8 cellular contexts compared by ENCODE assay signal in the genomic region with DNA sequence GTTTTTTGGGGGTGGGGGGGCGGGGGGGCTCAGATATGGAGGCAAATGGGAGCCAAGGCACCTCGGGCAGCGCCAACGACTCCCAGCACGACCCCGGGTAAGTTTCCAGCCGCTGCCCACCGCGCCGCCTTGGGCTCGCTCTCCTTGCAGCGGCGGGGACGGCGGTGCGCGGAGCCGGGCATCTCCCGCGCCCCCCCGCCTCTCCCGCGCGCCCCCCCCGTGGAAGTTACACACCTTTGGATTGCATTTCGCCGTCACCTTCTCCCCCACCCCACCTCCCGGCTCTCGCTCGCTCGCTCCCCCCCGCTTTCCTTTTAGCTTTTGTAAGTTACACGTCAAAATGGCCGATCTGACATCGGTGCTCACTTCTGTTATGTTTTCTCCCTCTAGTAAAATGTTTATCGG. TPM values are rescaled to one million over a fixed set of nuclear protein-coding genes. Genes with fewer than 3 reads are reported as not detected.
A peak's percentile ranks its signal among the peaks of the same experiment; 100 is the strongest.
DNase-seq lines count a peak whose midpoint lies in the region; ATAC-seq and TF ChIP-seq lines count a peak whose summit lies in the region.

No MANE protein-coding gene starts in this region.

- H3K36me3 Mint-ChIP-seq in activated CD8-positive, alpha-beta memory T cell treated with anti-CD3 and anti-CD28 coated beads, Interleukin-2, amount 10 ng/mL, durations not matched to agents 7 days and 5 days = peaks cover 26% of the 10 kb centered on the region
- H3K36me3 Mint-ChIP-seq in activated CD8-positive, alpha-beta T cell treated with anti-CD3 and anti-CD28 coated beads, Interleukin-2, amount 10 ng/mL, durations not matched to agents 7 days and 5 days (ENCODE audit: low read depth) = peaks cover 35% of the 10 kb centered on the region
- H3K36me3 Mint-ChIP-seq in nephron progenitor cell (ENCODE audit: low read depth) = peaks cover 16% of the 10 kb centered on the region

- H3K9me3 Mint-ChIP-seq in activated CD8-positive, alpha-beta memory T cell treated with anti-CD3 and anti-CD28 coated beads, Interleukin-2, amount 10 ng/mL, durations not matched to agents 7 days and 5 days (ENCODE audit: low read depth) = no peaks in the 10 kb centered on the region
- H3K9me3 Mint-ChIP-seq in activated CD8-positive, alpha-beta T cell treated with anti-CD3 and anti-CD28 coated beads, Interleukin-2, amount 10 ng/mL, durations not matched to agents 7 days and 5 days (ENCODE audit: insufficient read depth) = no peaks in the 10 kb centered on the region
- peaks cover 4% of the 10 kb centered on the region for H3K9me3 Mint-ChIP-seq in nephron progenitor cell

- DNase-seq in activated CD8-positive, alpha-beta memory T cell treated with anti-CD3 and anti-CD28 coated beads, Interleukin-2, amount 10 ng/mL, durations not matched to agents 7 days and 5 days = peak; percentile 66
- no peak for DNase-seq in activated CD8-positive, alpha-beta memory T cell treated with anti-CD3 and anti-CD28 coated beads for 24 hours
- peak; percentile 67 for DNase-seq in activated CD8-positive, alpha-beta T cell treated with anti-CD3 and anti-CD28 coated beads, Interleukin-2, amount 10 ng/mL, durations not matched to agents 7 days and 5 days
- DNase-seq in nephron progenitor cell = no peak

- H3K4me2 ChIP-seq in Loucy (ENCODE audit: low read depth, low read length, poor library complexity, severe bottlenecking) = peak overlapping the region; percentile 87

- H3K4me3 Mint-ChIP-seq in activated CD8-positive, alpha-beta memory T cell treated with anti-CD3 and anti-CD28 coated beads, Interleukin-2, amount 10 ng/mL, durations not matched to agents 7 days and 5 days = peak overlapping the region; percentile 81
- peak overlapping the region; percentile 83 for H3K4me3 Mint-ChIP-seq in activated CD8-positive, alpha-beta T cell treated with anti-CD3 and anti-CD28 coated beads, Interleukin-2, amount 10 ng/mL, durations not matched to agents 7 days and 5 days
- peak overlapping the region; percentile 98 for H3K4me3 Mint-ChIP-seq in nephron progenitor cell

- peaks cover 14% of the 10 kb centered on the region for H3F3A ChIP-seq in Loucy (ENCODE audit: low read depth)

- peak overlapping the region; percentile 96 for H3K4me3 ChIP-seq in Loucy (ENCODE audit: low read length, poor library complexity, severe bottlenecking)

- CTCF ChIA-PET in activated CD8-positive, alpha-beta memory T cell treated with anti-CD3 and anti-CD28 coated beads, Interleukin-2, amount 10 ng/mL, durations not matched to agents 7 days and 5 days (lab: Charles Lee) = interaction anchor here (1.1 to 4.0 kb wide), 4 partner anchors 13 to 491 kb away, joined by 3 to 33 read pairs (median 6); no protein-coding TSS in a partner anchor
- CTCF ChIA-PET in activated CD8-positive, alpha-beta T cell treated with anti-CD3 and anti-CD28 coated beads, Interleukin-2, amount 10 ng/mL, durations not matched to agents 7 days and 5 days (lab: Charles Lee) = interaction anchor here (1.2 to 6.7 kb wide), 3 partner anchors 10 to 17 kb away, joined by 3 to 53 read pairs (median 4); no protein-coding TSS in a partner anchor

- H3K27me3 Mint-ChIP-seq in activated CD8-positive, alpha-beta memory T cell treated with anti-CD3 and anti-CD28 coated beads, Interleukin-2, amount 10 ng/mL, durations not matched to agents 7 days and 5 days = no peaks in the 10 kb centered on the region
- H3K27me3 Mint-ChIP-seq in activated CD8-positive, alpha-beta T cell treated with anti-CD3 and anti-CD28 coated beads, Interleukin-2, amount 10 ng/mL, durations not matched to agents 7 days and 5 days (ENCODE audit: low read depth) = peaks cover 6% of the 10 kb centered on the region
- H3K27me3 Mint-ChIP-seq in nephron progenitor cell (ENCODE audit: low read depth, poor library complexity) = no peaks in the 10 kb centered on the region

- POLR2A ChIA-PET in activated CD8-positive, alpha-beta T cell treated with anti-CD3 and anti-CD28 coated beads, Interleukin-2, amount 10 ng/mL, durations not matched to agents 7 days and 5 days (lab: Charles Lee) = interaction anchor here (0.7 to 2.0 kb wide), 11 partner anchors 10 to 750 kb away, joined by 3 to 14 read pairs (median 3); a partner anchor contains a TSS

- H3K4me1 Mint-ChIP-seq in activated CD8-positive, alpha-beta memory T cell treated with anti-CD3 and anti-CD28 coated beads, Interleukin-2, amount 10 ng/mL, durations not matched to agents 7 days and 5 days = peaks cover 40% of the 10 kb centered on the region
- peaks cover 55% of the 10 kb centered on the region for H3K4me1 Mint-ChIP-seq in activated CD8-positive, alpha-beta T cell treated with anti-CD3 and anti-CD28 coated beads, Interleukin-2, amount 10 ng/mL, durations not matched to agents 7 days and 5 days (ENCODE audit: low read depth)
- H3K4me1 Mint-ChIP-seq in nephron progenitor cell = peaks cover 67% of the 10 kb centered on the region

- H3K27ac Mint-ChIP-seq in activated CD8-positive, alpha-beta memory T cell treated with anti-CD3 and anti-CD28 coated beads, Interleukin-2, amount 10 ng/mL, durations not matched to agents 7 days and 5 days = peak overlapping the region; percentile 91
- H3K27ac Mint-ChIP-seq in activated CD8-positive, alpha-beta T cell treated with anti-CD3 and anti-CD28 coated beads, Interleukin-2, amount 10 ng/mL, durations not matched to agents 7 days and 5 days = peak overlapping the region; percentile 88
- H3K27ac Mint-ChIP-seq in nephron progenitor cell = peak overlapping the region; percentile 99

- H3K9ac ChIP-seq in Loucy (ENCODE audit: low read depth, low read length, poor library complexity, severe bottlenecking) = peak overlapping the region; percentile 97

- H3K27me3 ChIP-seq in Loucy (ENCODE audit: insufficient read depth, low read length, poor library complexity, severe bottlenecking) = no peaks in the 10 kb centered on the region

- peaks cover 50% of the 10 kb centered on the region for H3K79me2 ChIP-seq in Loucy (ENCODE audit: insufficient read depth, low read length)

- H3K4me1 ChIP-seq in Loucy (ENCODE audit: insufficient read depth, low read length, poor library complexity, severe bottlenecking) = peaks cover 25% of the 10 kb centered on the region

- TF ChIP-seq CTCF in Loucy (conservative IDR thresholded peaks at IDR 0.05; ENCODE audit: low read length) = no peak
- TF ChIP-seq CTCF in nephron progenitor cell (IDR thresholded peaks at IDR 0.05) = no peak

- no peaks in the 10 kb centered on the region for H3K9me2 ChIP-seq in Loucy (replicated peaks; ENCODE audit: low read depth, low read length)

- H3K36me3 ChIP-seq in Loucy (ENCODE audit: insufficient read depth, low read length) = peaks cover 19% of the 10 kb centered on the region; the same call in 1 of the 2 replicates

- H3K9me3 ChIP-seq in Loucy (ENCODE audit: insufficient read depth, low read depth, low read length) = no peaks in the 10 kb centered on the region

- H2AFZ ChIP-seq in Loucy (ENCODE audit: low read length) = no peak overlapping the region

- peaks cover 34% of the 10 kb centered on the region for H4K20me1 ChIP-seq in Loucy (ENCODE audit: insufficient read depth, low read length, poor library complexity, severe bottlenecking)

- ATAC-seq in activated CD8-positive, alpha-beta memory T cell treated with anti-CD3 and anti-CD28 coated beads, Interleukin-2, amount 10 ng/mL, durations not matched to agents 7 days and 5 days = peak; percentile 25
- peak; percentile 24 for ATAC-seq in activated CD8-positive, alpha-beta T cell treated with anti-CD3 and anti-CD28 coated beads, Interleukin-2, amount 10 ng/mL, durations not matched to agents 7 days and 5 days
- ATAC-seq in esophagus mucosa (peak; percentile 10), GM21528 (IDR thresholded peaks at IDR 0.05; ENCODE audit: low FRiP score, unreplicated experiment) (no peak), HG03457 (IDR thresholded peaks at IDR 0.05; ENCODE audit: unreplicated experiment) (no peak)

RNA-seq across cellular contexts. Expression of a gene that starts 0.4 kb away (rescaled TPM):
- total RNA-seq in activated CD8-positive, alpha-beta memory T cell treated with anti-CD3 and anti-CD28 coated beads, Interleukin-2, amount 10 ng/mL, durations not matched to agents 7 days and 5 days = 100 to 1,000 TPM; 117 to 120 TPM
- total RNA-seq in activated CD8-positive, alpha-beta T cell treated with anti-CD3 and anti-CD28 coated beads, Interleukin-2, amount 10 ng/mL, durations not matched to agents 7 days and 5 days = 100 to 1,000 TPM; 123 to 125 TPM
- 30.4 TPM for total RNA-seq in esophagus mucosa

Comparison
In these comparisons a context has a peak if more than half of its experiments do, and no peak if none do; other contexts are left out.
1. DNase-seq: peak in activated CD8-positive, alpha-beta memory T cell treated with anti-CD3 and anti-CD28 coated beads, Interleukin-2, amount 10 ng/mL, durations not matched to agents 7 days and 5 days (single experiment) and activated CD8-positive, alpha-beta T cell treated with anti-CD3 and anti-CD28 coated beads, Interleukin-2, amount 10 ng/mL, durations not matched to agents 7 days and 5 days (single experiment); none in activated CD8-positive, alpha-beta memory T cell treated with anti-CD3 and anti-CD28 coated beads for 24 hours (single experiment) and nephron progenitor cell (single experiment).
2. ATAC-seq: peak in activated CD8-positive, alpha-beta memory T cell treated with anti-CD3 and anti-CD28 coated beads, Interleukin-2, amount 10 ng/mL, durations not matched to agents 7 days and 5 days (single experiment), activated CD8-positive, alpha-beta T cell treated with anti-CD3 and anti-CD28 coated beads, Interleukin-2, amount 10 ng/mL, durations not matched to agents 7 days and 5 days (single experiment) and esophagus mucosa (single experiment); none in GM21528 (single experiment) and HG03457 (single experiment).
3. Peak in every context shown above with its lines, with median percentiles within 50 percentile points of each other: H3K27ac Mint-ChIP-seq and H3K4me3 Mint-ChIP-seq.